In the genomic region with DNA sequence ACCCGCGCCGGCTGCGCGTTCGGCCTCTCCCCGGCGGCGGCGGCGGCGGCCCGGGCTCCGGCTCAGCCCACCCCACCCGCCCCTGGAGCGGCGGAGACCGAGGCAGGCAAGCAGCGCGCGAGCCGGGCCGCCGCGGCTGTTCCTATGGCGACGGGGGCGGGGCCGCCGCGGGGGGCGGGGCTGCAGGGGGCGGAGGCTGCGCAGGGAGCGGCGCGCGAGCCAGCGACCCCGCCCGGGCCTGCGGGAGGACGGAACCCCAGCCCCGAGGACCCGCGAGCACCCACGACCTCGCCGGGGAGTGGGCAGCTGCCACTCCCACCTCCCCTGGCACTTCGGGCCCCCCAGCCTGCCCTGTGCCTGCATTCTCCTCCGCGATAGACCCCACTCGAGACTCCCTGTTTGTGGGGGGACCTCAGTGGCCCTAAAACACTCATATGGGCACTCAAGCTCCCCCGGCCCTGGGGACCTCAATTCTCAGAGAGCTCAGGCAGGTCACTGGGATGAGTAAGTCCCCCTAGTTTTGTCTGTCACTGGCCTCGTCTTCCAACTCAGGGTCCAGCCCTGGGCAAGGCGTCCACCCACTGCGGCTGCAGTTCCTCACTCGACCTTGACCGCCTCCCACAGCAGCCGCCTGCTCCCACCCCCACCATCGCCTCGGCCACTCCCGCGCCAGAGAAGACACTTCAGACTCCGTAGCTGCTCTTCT, we compare ENCODE assay signal across 8 cellular contexts. TPM values are rescaled to one million over a fixed set of nuclear protein-coding genes. Genes with fewer than 3 reads are reported as not detected.
A peak's percentile ranks its signal among the peaks of the same experiment; 100 is the strongest.
DNase-seq lines count a peak whose midpoint lies in the region; ATAC-seq and TF ChIP-seq lines count a peak whose summit lies in the region.

CTXN1 (minus strand) TSS at position 115 of the 706 bp plus-strand sequence. CDS start 597 bp downstream, outside the sequence.

- POLR2A ChIA-PET in A673 (lab: Charles Lee; ENCODE audit: low non-redundant PET), result interaction anchor here (0.7 kb wide), 1 partner anchor 18 kb away, joined by 3 read pairs; no protein-coding TSS in a partner anchor

- H3K9me3 ChIP-seq in A673 (ENCODE audit: low read depth, low read length, poor library complexity, severe bottlenecking) (no peaks in the 10 kb centered on the region), neutrophil (no peaks in the 10 kb centered on the region)

- H3K4me1 ChIP-seq in A673 (ENCODE audit: insufficient read depth, low read length, poor library complexity, severe bottlenecking) (peaks cover 49% of the 10 kb centered on the region), foreskin keratinocyte (peaks cover 11% of the 10 kb centered on the region), neutrophil (ENCODE audit: control insufficient read depth in 1 of 2, insufficient read depth in 1 of 2, low read depth in 1 of 2, low read length in 1 of 2) (peaks cover 13 to 26% of the 10 kb centered on the region in 2 experiments)

- intact Hi-C loops in A673 (cut with micrococcal nuclease; ENCODE audit: unreplicated experiment), result no loop called here

- H3K4me3 ChIP-seq in A673 (ENCODE audit: low read depth, low read length, poor library complexity, severe bottlenecking) (peak within 1 kb of the TSS; percentile 57), H7 (ENCODE audit: insufficient read depth, low read depth, low read length) (peak within 1 kb of the TSS; percentile 43), neutrophil (ENCODE audit: low read depth in 1 of 2, low read length in 1 of 2) (peak within 1 kb of the TSS; percentile 40 to 60)

- BruUV-seq in A673 (replicated peaks; lab: Mats Ljungman, UMichigan), result no TSS peak

- CTCF ChIA-PET in A673 (lab: Charles Lee), result no interaction called here

- ATAC-seq in foreskin keratinocyte, result peak; percentile 11

- H3K27ac ChIP-seq in A673 (ENCODE audit: low read depth, low read length, poor library complexity, severe bottlenecking) (peak within 1 kb of the TSS; percentile 69), foreskin keratinocyte (no peak within 1 kb of the TSS), neutrophil (no peak within 1 kb of the TSS), temporal lobe (ENCODE audit: low read depth, low read length) (peak within 1 kb of the TSS; percentile 50)

- H3K27me3 ChIP-seq in A673 (replicated peaks; ENCODE audit: insufficient read depth, low read depth, low read length, poor library complexity) (no peaks in the 10 kb centered on the region), H7 (ENCODE audit: control insufficient read depth, insufficient read depth, low read length) (no peaks in the 10 kb centered on the region), foreskin keratinocyte (peaks cover 5% of the 10 kb centered on the region), neutrophil (peaks cover 31% of the 10 kb centered on the region)

- no peak for TF ChIP-seq CTCF in A673 (conservative IDR thresholded peaks at IDR 0.05; ENCODE audit: low read depth, low read length)
- TF ChIP-seq CTCF in foreskin keratinocyte (conservative IDR thresholded peaks at IDR 0.05), result no peak
- TF ChIP-seq CTCF in neutrophil (IDR thresholded peaks at IDR 0.05), result no peak

- DNase-seq in A673 (ENCODE audit: low spot score), result peak; percentile 77
- DNase-seq in H7, result peak; percentile 99
- peak; percentile 66 for DNase-seq in RKO (ENCODE audit: low spot score)
- DNase-seq in activated effector memory CD4-positive, alpha-beta T cell treated with anti-CD3 and anti-CD28 coated beads, Interleukin-2, amount 50 U/mL, for 16 hours, result peak; percentile 93
- no peak for DNase-seq in foreskin keratinocyte
- DNase-seq in OCI-M2 (lab: John Stamatoyannopoulos, UW; ENCODE audit: unreplicated experiment), result no peak

- peaks cover 26% of the 10 kb centered on the region for H3K36me3 ChIP-seq in A673 (ENCODE audit: insufficient read depth, low read length, poor library complexity, severe bottlenecking)
- H3K36me3 ChIP-seq in H7 (replicated peaks; ENCODE audit: control insufficient read depth, insufficient read depth, low read length), result peaks cover 4% of the 10 kb centered on the region
- peaks cover 9% of the 10 kb centered on the region for H3K36me3 ChIP-seq in neutrophil

RNA-seq across cellular contexts. Expression of gene CTXN1, which starts in this region (rescaled TPM):
- total RNA-seq in A673 (2021) (71.7 and 85.5 TPM in 2 replicates), foreskin keratinocyte (1.5 and 1.7 TPM in 2 replicates), temporal lobe (36.6 TPM)
- 5.0 and 10.7 TPM in 2 replicates for total RNA-seq in H7 (2014; rRNA removed; shearing (Covaris generic))
- polyA plus RNA-seq in foreskin keratinocyte, result 5.1 and 6.4 TPM in 2 replicates

Comparison
In these comparisons a context has a peak if more than half of its experiments do, and no peak if none do; other contexts are left out.
1. DNase-seq: peak in A673 (single experiment), H7 (single experiment), RKO (single experiment) and activated effector memory CD4-positive, alpha-beta T cell treated with anti-CD3 and anti-CD28 coated beads, Interleukin-2, amount 50 U/mL, for 16 hours (single experiment); none in foreskin keratinocyte (0 of 2) and OCI-M2 (single experiment).
2. H3K27ac ChIP-seq: peak in A673 (single experiment) and temporal lobe (single experiment); none in foreskin keratinocyte (single experiment) and neutrophil (single experiment).
3. Peak in every context shown above with its lines, with median percentiles within 50 percentile points of each other: H3K4me3 ChIP-seq.